In genomic region chr18:54828986-54829385, GRCh38 we compare ENCODE assay signal across 8 cellular contexts. TPM values are rescaled to one million over a fixed set of nuclear protein-coding genes. Genes with fewer than 3 reads are reported as not detected.
A peak's percentile ranks its signal among the peaks of the same experiment; 100 is the strongest.
DNase-seq lines count a peak whose midpoint lies in the region; ATAC-seq lines count a peak whose summit lies in the region.

No MANE protein-coding gene starts in this region.

- peaks cover 9% of the 10 kb centered on the region for H3K9me3 Mint-ChIP-seq in activated T-helper 1 cell treated with anti-CD3 and anti-CD28 coated beads, Interleukin-12 subunit alpha, Interleukin-12 subunit beta, Interleukin-2, Interleukin-4 antibody, amounts not matched to agents 30 ng/mL and 10 ng/mL and 1 ng/mL, durations not matched to agents 14 hours and 24 hours and 36 hours

- intact Hi-C loops in activated T-helper 1 cell treated with anti-CD3 and anti-CD28 coated beads, Interleukin-12 subunit alpha, Interleukin-12 subunit beta, Interleukin-2, Interleukin-4 antibody, amounts not matched to agents 30 ng/mL and 10 ng/mL and 1 ng/mL, durations not matched to agents 14 hours and 24 hours and 36 hours (cut with micrococcal nuclease): loop anchor here (2.0 to 5.0 kb wide), 2 partner anchors 22 to 112 kb away; no protein-coding TSS in a partner anchor

- peaks cover 5% of the 10 kb centered on the region for H3K4me1 ChIP-seq in iPS-18a (ENCODE audit: control insufficient read depth, low read depth, low read length)

- H3K4me3 Mint-ChIP-seq in activated T-helper 1 cell treated with anti-CD3 and anti-CD28 coated beads, Interleukin-12 subunit alpha, Interleukin-12 subunit beta, Interleukin-2, Interleukin-4 antibody, amounts not matched to agents 30 ng/mL and 10 ng/mL and 1 ng/mL, durations not matched to agents 14 hours and 24 hours and 36 hours: peak overlapping the region; percentile 74

- peak overlapping the region; percentile 10 for H3K9ac ChIP-seq in iPS-18a (ENCODE audit: low read length)

- H3K27ac ChIP-seq in iPS-18a (ENCODE audit: low read length) (no peak overlapping the region), skin epidermis (peak overlapping the region in 19 of 21 experiments; percentile 12 to 89 (median 77))

- peaks cover 24% of the 10 kb centered on the region for H3K27me3 ChIP-seq in iPS-18a (ENCODE audit: control insufficient read depth, insufficient read depth, low read length)

- peaks cover 31% of the 10 kb centered on the region for H3K27me3 Mint-ChIP-seq in activated T-helper 1 cell treated with anti-CD3 and anti-CD28 coated beads, Interleukin-12 subunit alpha, Interleukin-12 subunit beta, Interleukin-2, Interleukin-4 antibody, amounts not matched to agents 30 ng/mL and 10 ng/mL and 1 ng/mL, durations not matched to agents 14 hours and 24 hours and 36 hours (ENCODE audit: insufficient read depth)

- DNase-seq in HT-29 (ENCODE audit: low spot score) (peak; percentile 31), NCI-H1930 (lab: John Stamatoyannopoulos, UW) (no peak)
- DNase-seq in activated T-helper 1 cell treated with anti-CD3 and anti-CD28 coated beads, Interleukin-12 subunit alpha, Interleukin-12 subunit beta, Interleukin-2, Interleukin-4 antibody, amounts not matched to agents 30 ng/mL and 10 ng/mL and 1 ng/mL, durations not matched to agents 14 hours and 24 hours and 36 hours (ENCODE audit: low spot score): no peak
- DNase-seq in stimulated activated CD8-positive, alpha-beta memory T cell treated with anti-CD3 and anti-CD28 coated beads, Interleukin-4, amount 100 ng/mL, for 48 hours: no peak

- ATAC-seq in HG02970 (IDR thresholded peaks at IDR 0.05; ENCODE audit: low FRiP score, unreplicated experiment): no peak
- ATAC-seq in GM21737 (IDR thresholded peaks at IDR 0.05; ENCODE audit: unreplicated experiment): no peak

- H3K4me3 ChIP-seq in iPS-18a (ENCODE audit: low read length) (peak overlapping the region; percentile 67), skin epidermis (peak overlapping the region; percentile 29 to 58 (median 45))

- H3K27ac Mint-ChIP-seq in activated T-helper 1 cell treated with anti-CD3 and anti-CD28 coated beads, Interleukin-12 subunit alpha, Interleukin-12 subunit beta, Interleukin-2, Interleukin-4 antibody, amounts not matched to agents 30 ng/mL and 10 ng/mL and 1 ng/mL, durations not matched to agents 14 hours and 24 hours and 36 hours: no peak overlapping the region

- no peaks in the 10 kb centered on the region for H3K36me3 ChIP-seq in iPS-18a (ENCODE audit: control insufficient read depth, low read depth, low read length)

- no peaks in the 10 kb centered on the region for H3K9me3 ChIP-seq in iPS-18a (ENCODE audit: control insufficient read depth, low read depth, low read length)

- H3K36me3 Mint-ChIP-seq in activated T-helper 1 cell treated with anti-CD3 and anti-CD28 coated beads, Interleukin-12 subunit alpha, Interleukin-12 subunit beta, Interleukin-2, Interleukin-4 antibody, amounts not matched to agents 30 ng/mL and 10 ng/mL and 1 ng/mL, durations not matched to agents 14 hours and 24 hours and 36 hours (ENCODE audit: low read depth): no peaks in the 10 kb centered on the region

- peaks cover 16% of the 10 kb centered on the region for H3K4me1 Mint-ChIP-seq in activated T-helper 1 cell treated with anti-CD3 and anti-CD28 coated beads, Interleukin-12 subunit alpha, Interleukin-12 subunit beta, Interleukin-2, Interleukin-4 antibody, amounts not matched to agents 30 ng/mL and 10 ng/mL and 1 ng/mL, durations not matched to agents 14 hours and 24 hours and 36 hours (ENCODE audit: low read depth)

RNA-seq across cellular contexts. Expression of gene RAB27B, which starts 0.7 kb away (rescaled TPM):
- 4.9 and 5.4 TPM in 2 replicates for total RNA-seq in HT-29 (2014; rRNA removed; shearing (Covaris generic))
- total RNA-seq in activated T-helper 1 cell treated with anti-CD3 and anti-CD28 coated beads, Interleukin-12 subunit alpha, Interleukin-12 subunit beta, Interleukin-2, Interleukin-4 antibody, amounts not matched to agents 30 ng/mL and 10 ng/mL and 1 ng/mL, durations not matched to agents 14 hours and 24 hours and 36 hours: 0.10 and 0.21 TPM in 2 replicates
